In the genomic region with DNA sequence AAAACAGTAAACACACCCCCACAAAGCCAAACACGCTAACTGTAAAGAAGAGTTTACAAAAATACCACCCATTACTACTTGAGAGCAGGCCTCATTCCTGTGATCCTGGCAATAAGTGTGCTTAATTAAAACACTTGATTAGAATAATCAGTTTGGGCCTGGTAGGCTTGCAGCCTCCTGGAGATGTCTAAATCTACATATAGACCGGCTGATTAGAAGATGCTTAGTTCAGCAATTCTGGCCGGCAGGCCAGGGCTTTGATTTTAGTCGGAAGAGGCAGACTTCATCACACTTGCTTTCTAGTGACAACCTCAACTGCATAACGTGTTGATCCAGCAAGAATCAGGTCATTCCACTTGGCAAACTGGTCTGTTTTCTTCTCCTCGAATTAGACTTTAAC, we compare ENCODE assay signal across 31 cellular contexts.
"Had no signal": no experiment of that assay in that cellular context is flagged by ENCODE, and none has a peak within 500 bp of the region (broad histone marks: within the 10 kb centered on the region; RNA-seq: fewer than 3 reads in every experiment).

No MANE protein-coding gene starts in this region.

- ATAC-seq: left colon; left lung; lower lobe of right lung; natural killer cell; right cardiac atrium; sciatic nerve; stimulated activated naive B cell treated with anti-CD40 and anti-IgM and Interleukin-4, amounts not matched to agents 10 μg/mL and 1 μg/mL and 100 μg/mL, for 72 hours; stimulated activated naive CD8-positive, alpha-beta T cell treated with anti-CD3 and anti-CD28 coated beads, Interleukin-15, Interleukin-2, amounts not matched to agents 100 U/mL and 50 U/mL, for 24 hours; upper lobe of right lung had no signal

- H3K4me3 ChIP-seq: left lung, lower lobe of right lung, neural progenitor cell, ovary, skin epidermis, stomach, testis, thyroid gland, transverse colon, upper lobe of right lung had no signal

- H3K27me3 ChIP-seq: ovary, testis, thyroid gland had no signal

- H3K27ac Mint-ChIP-seq: immature natural killer cell; mesothelial cell of epicardium; natural killer cell; nephron progenitor cell; neural progenitor cell; progenitor cell of endocrine pancreas; stimulated activated naive B cell treated with anti-CD40 and anti-IgM and Interleukin-4, amounts not matched to agents 10 μg/mL and 1 μg/mL and 100 μg/mL, for 72 hours had no signal

- H3K36me3 ChIP-seq: left lung, lower lobe of right lung, neural progenitor cell, neutrophil, ovary, stomach, thyroid gland, transverse colon, upper lobe of right lung had no signal

- H3K4me2 ChIP-seq: neural progenitor cell had no signal

- H3K4me1 ChIP-seq: testis, transverse colon, upper lobe of right lung had no signal

- H3K9me3 ChIP-seq: lower lobe of right lung, neutrophil, ovary, stomach, testis, thyroid gland, transverse colon, upper lobe of right lung had no signal

- H3K9ac ChIP-seq: neural progenitor cell had no signal

- H3K27ac ChIP-seq: left lung, lower lobe of right lung, neural progenitor cell, neutrophil, ovary, skin epidermis, stomach, testis, thyroid gland, transverse colon, upper lobe of right lung had no signal

- H3K4me3 Mint-ChIP-seq: immature natural killer cell; mesothelial cell of epicardium; naive B cell; natural killer cell; nephron progenitor cell; neural progenitor cell; stimulated activated naive B cell treated with anti-CD40 and anti-IgM and Interleukin-4, amounts not matched to agents 10 μg/mL and 1 μg/mL and 100 μg/mL, for 72 hours had no signal

- DNase-seq: hypothalamus; immature natural killer cell; kidney; left colon; left lung; lower lobe of right lung; mammary epithelial cell; mesenchymal stem cell; naive B cell; natural killer cell; nephron progenitor cell; occipital lobe; ovary; right cardiac atrium; stimulated activated CD4-positive, alpha-beta T cell treated with anti-CD3 and anti-CD28 coated beads, Interleukin-12 subunit alpha, Interleukin-12 subunit beta, amount 100 ng/mL, for 4 hours; stimulated activated CD4-positive, alpha-beta T cell treated with anti-CD3 and anti-CD28 coated beads, Interleukin-15, amount 100 ng/mL, for 24 hours; stimulated activated CD4-positive, alpha-beta T cell treated with anti-CD3 and anti-CD28 coated beads, Interleukin-2, amount 100 ng/mL, for 24 hours; stimulated activated CD4-positive, alpha-beta T cell treated with anti-CD3 and anti-CD28 coated beads, Interleukin-4, amount 100 ng/mL, for 1 hour; stimulated activated naive B cell treated with anti-CD40 and anti-IgM and Interleukin-4, amounts not matched to agents 10 μg/mL and 1 μg/mL and 100 μg/mL, for 72 hours; stimulated activated naive CD8-positive, alpha-beta T cell treated with anti-CD3 and anti-CD28 coated beads, Interleukin-15, Interleukin-2, amounts not matched to agents 100 U/mL and 50 U/mL, for 24 hours; stomach; testis; thyroid gland; transverse colon; upper lobe of right lung had no signal

- H3K9me3 Mint-ChIP-seq: immature natural killer cell, mesothelial cell of epicardium, natural killer cell had no signal

- H2AFZ ChIP-seq: neural progenitor cell had no signal

- H3K36me3 Mint-ChIP-seq: immature natural killer cell, naive B cell, natural killer cell had no signal
